Comparison of ENCODE assay signal across 7 cellular contexts in the genomic region with DNA sequence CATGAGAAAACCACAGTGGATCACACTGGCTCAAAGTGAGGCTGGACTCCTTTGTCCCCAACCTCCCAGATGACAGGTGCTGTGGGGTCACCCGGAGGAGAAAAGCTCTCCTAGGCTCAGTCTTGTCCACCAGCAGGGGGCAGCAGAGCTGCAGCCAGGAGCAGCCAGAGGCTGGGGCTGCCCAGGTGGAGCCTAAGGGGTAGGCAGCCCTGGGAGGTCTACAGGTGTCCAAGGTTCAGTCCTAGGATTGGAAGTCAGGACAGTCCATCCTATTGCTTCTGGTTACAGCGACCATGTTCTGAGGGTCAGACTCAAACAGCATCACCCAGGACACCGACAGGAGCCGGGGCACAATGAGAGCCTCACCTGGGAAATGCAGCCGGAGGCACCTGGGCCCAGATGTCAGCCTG.
DNase-seq lines count a peak whose midpoint lies in the region; ATAC-seq and TF ChIP-seq lines count a peak whose summit lies in the region.

No MANE protein-coding gene starts in this region.

- H2BK12ac ChIP-seq in mesenchymal stem cell (ENCODE audit: low read length in 2 of 2), result no peak overlapping the region

- H3K27me3 Mint-ChIP-seq in GM23338 (ENCODE audit: insufficient read depth, low read depth, poor library complexity), result peaks cover 39% of the 10 kb centered on the region

- no peak overlapping the region for H3K4me3 ChIP-seq in GM23338
- no peak overlapping the region for H3K4me3 ChIP-seq in SK-N-SH (ENCODE audit: low read depth in 2 of 2, low read length in 1 of 2)
- H3K4me3 ChIP-seq in adrenal gland, result no peak overlapping the region
- no peak overlapping the region for H3K4me3 ChIP-seq in mesenchymal stem cell (ENCODE audit: insufficient read depth in 1 of 2, low read depth in 1 of 2, low read length in 2 of 2)

- POLR2A ChIA-PET in SK-N-SH (lab: Yijun Ruan, JAX), result no interaction called here

- H3K36me3 ChIP-seq in GM23338 (ENCODE audit: insufficient read depth), result no peaks in the 10 kb centered on the region
- no peaks in the 10 kb centered on the region for H3K36me3 ChIP-seq in SK-N-SH (replicated peaks in 1 of 2; ENCODE audit: control insufficient read depth in 1 of 2, insufficient read depth in 2 of 2, low read length in 1 of 2)
- no peaks in the 10 kb centered on the region for H3K36me3 ChIP-seq in adrenal gland (replicated peaks in 1 of 2)
- no peaks in the 10 kb centered on the region for H3K36me3 ChIP-seq in mesenchymal stem cell (ENCODE audit: control insufficient read depth in 1 of 2, insufficient read depth in 2 of 2, low read depth in 1 of 2, low read length in 2 of 2)

- H3K14ac ChIP-seq in mesenchymal stem cell (ENCODE audit: low read length in 2 of 2), result no peak overlapping the region

- no peak for TF ChIP-seq POLR2A in adrenal gland (IDR thresholded peaks at IDR 0.05)

- H4K91ac ChIP-seq in mesenchymal stem cell (ENCODE audit: low read length), result no peak overlapping the region

- H3K79me1 ChIP-seq in mesenchymal stem cell (replicated peaks; ENCODE audit: low read length, poor library complexity, severe bottlenecking), result no peaks in the 10 kb centered on the region

- H3K4me1 ChIP-seq in GM23338 (ENCODE audit: insufficient read depth) (no peaks in the 10 kb centered on the region), SK-N-SH (ENCODE audit: control insufficient read depth in 1 of 2, insufficient read depth in 2 of 2, low read depth in 1 of 2, low read length in 1 of 2) (no peaks in the 10 kb centered on the region), adrenal gland (replicated peaks in 1 of 2) (no peaks in the 10 kb centered on the region), mesenchymal stem cell (ENCODE audit: control insufficient read depth, insufficient read depth, low read depth, low read length) (no peaks in the 10 kb centered on the region)

- H3K27ac Mint-ChIP-seq in GM23338, result no peak overlapping the region

- no peaks in the 10 kb centered on the region for H3K9me3 Mint-ChIP-seq in GM23338

- no peak overlapping the region for H3K4me3 Mint-ChIP-seq in GM23338

- no peak overlapping the region for H2BK120ac ChIP-seq in mesenchymal stem cell (ENCODE audit: low read depth, low read length)

- no peak overlapping the region for H2BK15ac ChIP-seq in mesenchymal stem cell (ENCODE audit: low read depth, poor library complexity, severe bottlenecking)

- H3K4me2 ChIP-seq in GM23338 (no peak overlapping the region), SK-N-SH (no peak overlapping the region), mesenchymal stem cell (ENCODE audit: low read length, poor library complexity, severe bottlenecking) (no peak overlapping the region)

- no peak overlapping the region for H3K4ac ChIP-seq in mesenchymal stem cell (ENCODE audit: low read depth in 1 of 2, low read length in 2 of 2)

- 60% methylated on average over 4 of the region's 5 CpGs for WGBS in SK-N-SH (ENCODE audit: low lambda C conversion rate)
- WGBS in adrenal gland, 4 donors, result 55 to 77% (median 63%) methylated on average over 4 to 5 of the region's 5 CpGs
- 66% methylated on average over 5 of the region's 5 CpGs for WGBS in mesenchymal stem cell

- no peak overlapping the region for H3K23ac ChIP-seq in mesenchymal stem cell (ENCODE audit: low read length in 2 of 2)

- CTCF ChIA-PET in SK-N-SH (lab: Yijun Ruan, JAX), result interaction anchor here (0.7 to 3.1 kb wide), 21 partner anchors 10 to 346 kb away, joined by 3 to 25 read pairs (median 5); no protein-coding TSS in a partner anchor

- H3F3A ChIP-seq in GM23338 (replicated peaks; ENCODE audit: low read depth), result no peaks in the 10 kb centered on the region
- H3F3A ChIP-seq in SK-N-SH (replicated peaks; ENCODE audit: insufficient read depth), result no peaks in the 10 kb centered on the region

- H3K9me2 ChIP-seq in GM23338 (ENCODE audit: insufficient read depth), result no peaks in the 10 kb centered on the region
- H3K9me2 ChIP-seq in SK-N-SH, result no peaks in the 10 kb centered on the region

- H3K9me3 ChIP-seq in SK-N-SH (no peaks in the 10 kb centered on the region), adrenal gland (replicated peaks in 1 of 3) (no peaks in the 10 kb centered on the region), mesenchymal stem cell (ENCODE audit: control insufficient read depth, low read length) (no peaks in the 10 kb centered on the region)

- H3K79me2 ChIP-seq in GM23338 (replicated peaks; ENCODE audit: insufficient read depth), result no peaks in the 10 kb centered on the region
- no peaks in the 10 kb centered on the region for H3K79me2 ChIP-seq in SK-N-SH (ENCODE audit: insufficient read depth)

- intact Hi-C loops in adrenal gland (cut with DNase I), result no loop called here

- no peak overlapping the region for H3K27ac ChIP-seq in GM23338 (ENCODE audit: low read depth)
- no peak overlapping the region for H3K27ac ChIP-seq in SK-N-SH (ENCODE audit: low read depth in 2 of 2, low read length in 1 of 2)
- H3K27ac ChIP-seq in adrenal gland, result no peak overlapping the region
- H3K27ac ChIP-seq in mesenchymal stem cell (ENCODE audit: low read length, poor library complexity, severe bottlenecking), result no peak overlapping the region

- TF ChIP-seq CTCF in GM23338 (conservative IDR thresholded peaks at IDR 0.05; ENCODE audit: low read depth in 2 of 2) (peak; percentile 22 to 43), SK-N-SH (IDR thresholded peaks at IDR 0.05) (peak; percentile 58), adrenal gland (IDR thresholded peaks at IDR 0.05) (peak; percentile 29 to 80 (median 48))

- H4K20me1 ChIP-seq in GM23338 (replicated peaks; ENCODE audit: insufficient read depth), result no peaks in the 10 kb centered on the region
- no peaks in the 10 kb centered on the region for H4K20me1 ChIP-seq in SK-N-SH (ENCODE audit: insufficient read depth)

- no peak for DNase-seq in GM23338 (ENCODE audit: low spot score)
- peak; percentile 51 for DNase-seq in SK-N-SH
- DNase-seq in adrenal gland, result peak in 5 of 7 donors; percentile 39 to 64 (median 50)
- peak; percentile 0 for DNase-seq in kidney glomerular epithelial cell (lab: John Stamatoyannopoulos, UW)
- peak; percentile 37 to 63 (median 42) for DNase-seq in stimulated activated CD4-positive, alpha-beta T cell treated with anti-CD3 and anti-CD28 coated beads, TNF-alpha, amount 100 ng/mL, for 4 hours (ENCODE audit: low read depth in 3 of 3)
- no peak for DNase-seq in NCI-H1436 treated with DMSO at 0.1 percent for 48 hours (lab: John Stamatoyannopoulos, UW)
- DNase-seq in mesenchymal stem cell, result no peak

- no peak for TF ChIP-seq EP300 in SK-N-SH (IDR thresholded peaks at IDR 0.05; ENCODE audit: borderline replicate concordance in 1 of 2, low read depth in 1 of 2, low read length in 1 of 2)

- H3K18ac ChIP-seq in mesenchymal stem cell (ENCODE audit: low read depth in 1 of 2, low read length in 2 of 2), result no peak overlapping the region

- ATAC-seq in GM23338, result peak; percentile 76

- peak; percentile 34 for TF ChIP-seq RAD21 in SK-N-SH (IDR thresholded peaks at IDR 0.05; ENCODE audit: low read length)

- H3K9ac ChIP-seq in SK-N-SH (no peak overlapping the region), mesenchymal stem cell (ENCODE audit: low read length) (no peak overlapping the region)

- no peak overlapping the region for H2AFZ ChIP-seq in GM23338
- no peak overlapping the region for H2AFZ ChIP-seq in SK-N-SH (ENCODE audit: low read depth)
- no peak overlapping the region for H2AFZ ChIP-seq in mesenchymal stem cell (ENCODE audit: low read depth, low read length)

- H4K8ac ChIP-seq in mesenchymal stem cell (ENCODE audit: low read length), result no peak overlapping the region

- no peaks in the 10 kb centered on the region for H3K36me3 Mint-ChIP-seq in GM23338 (ENCODE audit: low read depth)

- no peak overlapping the region for H2AK5ac ChIP-seq in mesenchymal stem cell (ENCODE audit: low read length, severe bottlenecking)

- H2BK5ac ChIP-seq in mesenchymal stem cell (ENCODE audit: low read depth, low read length, poor library complexity, severe bottlenecking), result no peak overlapping the region

- H3K27me3 ChIP-seq in GM23338 (ENCODE audit: insufficient read depth) (peaks cover 98% of the 10 kb centered on the region), SK-N-SH (ENCODE audit: insufficient read depth) (no peaks in the 10 kb centered on the region), adrenal gland (peaks cover 6% of the 10 kb centered on the region), mesenchymal stem cell (ENCODE audit: control insufficient read depth in 1 of 2, insufficient read depth in 1 of 2, low read length in 2 of 2) (peaks cover 0 to 50% of the 10 kb centered on the region in 2 experiments)

- H3K4me1 Mint-ChIP-seq in GM23338, result no peaks in the 10 kb centered on the region

TF ChIP-seq in GM23338, 12 proteins besides CTCF, POLR2A, EP300 and RAD21 (continues in another document):
- no peak for TF ChIP-seq STAT1 (IDR thresholded peaks at IDR 0.05; ENCODE audit: unreplicated experiment)

TF ChIP-seq in SK-N-SH, 30 proteins besides CTCF, POLR2A, EP300 and RAD21:
- TF ChIP-seq NFIC (IDR thresholded peaks at IDR 0.05; ENCODE audit: borderline replicate concordance) (no peak), FOXM1 (IDR thresholded peaks at IDR 0.05; ENCODE audit: low read depth) (no peak), SMC3 (IDR thresholded peaks at IDR 0.05; ENCODE audit: low read depth, low read length) (peak; percentile 33; the same call in 1 of the 2 replicates)
TF ChIP-seq in SK-N-SH: peak in this region for 1.

Comparison
In these comparisons a context has a peak if more than half of its experiments do, and no peak if none do; other contexts are left out.
1. DNase-seq: peak in SK-N-SH (single experiment), adrenal gland (5 of 7), kidney glomerular epithelial cell (single experiment) and stimulated activated CD4-positive, alpha-beta T cell treated with anti-CD3 and anti-CD28 coated beads, TNF-alpha, amount 100 ng/mL, for 4 hours (3 of 3); none in GM23338 (single experiment), NCI-H1436 treated with DMSO at 0.1 percent for 48 hours (single experiment) and mesenchymal stem cell (single experiment).
2. Peak in every context shown above with its lines, with median percentiles within 50 percentile points of each other: CTCF ChIP-seq.